In the genomic region with DNA sequence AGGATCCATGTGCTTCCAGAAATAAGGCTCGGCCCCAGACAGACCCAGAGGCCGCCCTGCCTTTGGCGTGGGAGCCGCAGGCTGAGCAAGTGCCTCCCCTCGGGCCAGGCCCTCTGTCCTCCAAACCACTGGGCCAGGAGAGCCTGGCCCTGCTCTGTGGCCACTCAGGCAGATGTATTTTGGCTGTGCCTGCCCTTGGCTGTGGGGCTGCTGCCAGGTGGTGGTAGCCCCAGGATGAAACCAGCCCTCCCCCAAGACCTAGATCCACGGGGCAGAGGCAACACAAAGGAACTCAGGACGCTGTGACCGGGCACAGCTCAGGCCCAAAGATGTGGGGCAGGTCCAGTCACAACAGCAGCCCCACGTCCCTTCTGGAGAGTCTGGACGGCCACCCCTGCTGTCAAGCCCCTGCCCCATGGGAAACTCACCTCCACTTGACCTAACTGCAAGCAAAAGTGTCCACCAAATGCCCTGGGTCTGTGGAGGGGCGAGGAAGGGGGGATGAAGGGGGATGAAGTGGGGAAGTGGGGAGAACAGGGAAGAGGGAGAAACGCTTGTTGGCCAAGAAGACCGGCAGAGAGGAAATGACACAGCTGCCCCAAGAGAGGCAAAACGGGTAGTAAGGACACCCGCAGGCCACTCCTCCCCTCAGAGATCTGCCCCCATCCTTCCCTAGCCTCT, we compare ENCODE assay signal across 8 cellular contexts. TPM values are rescaled to one million over a fixed set of nuclear protein-coding genes. Genes with fewer than 3 reads are reported as not detected.
DNase-seq lines count a peak whose midpoint lies in the region; ATAC-seq, FAIRE-seq and TF ChIP-seq lines count a peak whose summit lies in the region.

No MANE protein-coding gene starts in this region.

- no peak for DNase-seq in GM12891 (ENCODE audit: insufficient read length, low spot score)
- DNase-seq in UCSD-AML1 (lab: John Stamatoyannopoulos, UW; ENCODE audit: unreplicated experiment): peak; percentile 76
- DNase-seq in heart right ventricle: peak in 1 of 2 donors; percentile 56
- peak in 13 of 49 donors; percentile 22 to 46 (median 35) for DNase-seq in substantia nigra (lab: John Stamatoyannopoulos, UW)
- DNase-seq in activated effector memory CD4-positive, alpha-beta T cell treated with anti-CD3 and anti-CD28 coated beads, Interleukin-2, amount 50 U/mL, for 16 hours: no peak
- DNase-seq in NCI-H1694 treated with DMSO at 0.1 percent for 48 hours (lab: John Stamatoyannopoulos, UW): no peak

- 56 to 58% methylated on average over 15 of the region's 15 CpGs for WGBS in heart right ventricle, 2 donors

- no peaks in the 10 kb centered on the region for H3K27me3 ChIP-seq in heart right ventricle

- H3K36me3 ChIP-seq in heart right ventricle: peaks cover 0 to 7% (median 0%) of the 10 kb centered on the region in 9 donors

- intact Hi-C loops in heart right ventricle (cut with DNase I): loop anchor here in 2 of 10 donors (2.0 to 10.0 kb wide), 2 partner anchors 71 to 293 kb away; a partner anchor contains a TSS

- TF ChIP-seq POLR2A in GM12891 (IDR thresholded peaks at IDR 0.05; ENCODE audit: low read depth, low read length): no peak; the same call in 1 of the 2 replicates

- peaks cover 6 to 69% (median 22%) of the 10 kb centered on the region in 9 donors for H3K4me1 ChIP-seq in heart right ventricle

- H3K4me3 ChIP-seq in heart right ventricle: peak overlapping the region in 9 of 10 donors; percentile 8 to 62 (median 28)

- H3K27ac ChIP-seq in heart right ventricle (peak overlapping the region in 9 of 10 donors; percentile 62 to 97 (median 74)), substantia nigra (ENCODE audit: low read depth, low read length, poor library complexity, severe bottlenecking) (peak overlapping the region; percentile 35)

- FAIRE-seq in GM12891 (lab: Jason Lieb, UNC): peak; percentile 88

- no peaks in the 10 kb centered on the region for H3K9me3 ChIP-seq in heart right ventricle

- ATAC-seq in HG02642 (IDR thresholded peaks at IDR 0.05; ENCODE audit: poor library complexity, unreplicated experiment) (peak; percentile 44), heart right ventricle (peak; percentile 56 to 81 (median 69)), GM21367 (IDR thresholded peaks at IDR 0.05; ENCODE audit: unreplicated experiment) (no peak)

- TF ChIP-seq CTCF in heart right ventricle (IDR thresholded peaks at IDR 0.05): no peak

TF ChIP-seq in GM12891, 5 proteins besides CTCF, POLR2A, EP300 and RAD21:
- TF ChIP-seq SPI1 (IDR thresholded peaks at IDR 0.05; ENCODE audit: low read depth, low read length): peak; percentile 61
- no peak for TF ChIP-seq PAX5 (IDR thresholded peaks at IDR 0.05; ENCODE audit: insufficient read depth, low read length, severe bottlenecking)
- peak; percentile 67 for TF ChIP-seq POLR2AphosphoS5 (IDR thresholded peaks at IDR 0.05; ENCODE audit: low read depth, low read length)
- TF ChIP-seq TAF1 (IDR thresholded peaks at IDR 0.05; ENCODE audit: low read depth, low read length): peak; percentile 24; the same call in 1 of the 2 replicates
- TF ChIP-seq POU2F2 (IDR thresholded peaks at IDR 0.05; ENCODE audit: low read depth, low read length): 0 out of 2 replicates have a peak, but pooled peaks have one; percentile 21

RNA-seq across cellular contexts. Expression of a gene that starts 23.9 kb away (rescaled TPM):
- polyA plus RNA-seq in GM12891 (2012; ENCODE audit: low read depth, missing spikeins): 29.0 TPM
- 10 to 100 TPM; 16.3 to 30.0 (median 18.7) TPM for total RNA-seq in heart right ventricle
- 10 to 100 TPM; 15.5 to 20.6 TPM for polyA plus RNA-seq in heart right ventricle
